11 cellular contexts compared by ENCODE assay signal in the genomic region with DNA sequence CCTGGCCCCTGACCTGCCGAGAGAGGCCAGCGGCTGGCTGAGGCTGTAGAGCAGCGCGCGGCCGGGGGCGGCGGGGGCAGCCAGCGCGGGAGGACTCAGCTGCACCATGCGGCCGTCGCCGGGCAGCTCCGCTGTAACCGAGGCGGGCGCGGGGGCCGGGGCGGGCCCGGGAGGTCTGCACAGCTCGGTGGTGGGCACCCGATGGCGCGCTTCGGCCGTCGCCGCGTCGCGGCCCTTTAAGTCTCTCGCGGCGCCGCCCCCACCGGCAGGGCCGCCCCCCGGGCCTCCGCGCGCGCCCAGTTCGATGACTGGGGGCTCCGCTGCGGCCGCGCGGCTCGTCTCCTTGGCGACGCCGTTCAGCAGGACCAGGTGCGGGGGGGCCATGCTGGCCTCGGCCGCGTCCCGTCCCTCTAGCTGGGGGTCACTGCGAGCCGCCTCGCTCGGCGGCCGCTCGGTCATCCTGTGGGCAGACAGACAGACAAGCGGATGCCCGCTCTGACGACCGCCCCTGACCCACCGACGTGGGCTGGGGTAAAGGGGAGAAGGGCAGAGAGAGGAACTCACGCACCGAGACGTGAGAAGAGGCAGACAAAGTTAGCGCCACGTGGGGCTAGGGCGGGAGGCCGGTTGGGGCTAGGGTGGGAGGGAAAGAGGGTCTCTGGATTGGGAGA. TPM values are rescaled to one million over a fixed set of nuclear protein-coding genes. Genes with fewer than 3 reads are reported as not detected.
DNase-seq lines count a peak whose midpoint lies in the region; ATAC-seq and TF ChIP-seq lines count a peak whose summit lies in the region.
"Had no signal": no experiment of that assay in that cellular context is flagged by ENCODE, and none has a peak within 500 bp of the region (broad histone marks: within the 10 kb centered on the region; RNA-seq: fewer than 3 reads in every experiment).

No MANE protein-coding gene starts in this region.

- no peaks in the 10 kb centered on the region for H3K9me3 Mint-ChIP-seq in activated naive CD8-positive, alpha-beta T cell treated with anti-CD3 and anti-CD28 coated beads, Interleukin-2, amount 10 ng/mL, durations not matched to agents 7 days and 5 days

- no peak for DNase-seq in activated CD4-positive, CD25-positive, alpha-beta regulatory T cell (lab: John Stamatoyannopoulos, UW)
- no peak for DNase-seq in activated naive CD8-positive, alpha-beta T cell treated with anti-CD3 and anti-CD28 coated beads, Interleukin-2, amount 10 ng/mL, durations not matched to agents 7 days and 5 days
- DNase-seq in left lung (peak in 1 of 2 donors; percentile 81), substantia nigra (lab: John Stamatoyannopoulos, UW) (peak in 2 of 49 donors; percentile 12 to 24), NCI-H128 (lab: John Stamatoyannopoulos, UW; ENCODE audit: unreplicated experiment) (no peak), globus pallidus (ENCODE audit: low spot score) (no peak)
- no peak for DNase-seq in stimulated activated CD8-positive, alpha-beta memory T cell treated with anti-CD3 and anti-CD28 coated beads, Interleukin-4, amount 100 ng/mL, for 48 hours
- DNase-seq: activated CD4-positive, alpha-beta T cell treated with anti-CD3 and anti-CD28 coated beads, Interleukin-2, amount 50 U/mL, for 4 hours; MG63; stimulated activated CD4-positive, alpha-beta T cell treated with anti-CD3 and anti-CD28 coated beads, Interleukin-4, amount 100 ng/mL, for 1 hour had no signal

- H3K4me3 Mint-ChIP-seq in activated naive CD8-positive, alpha-beta T cell treated with anti-CD3 and anti-CD28 coated beads, Interleukin-2, amount 10 ng/mL, durations not matched to agents 7 days and 5 days: peak overlapping the region; percentile 43

- peaks cover 7% of the 10 kb centered on the region for H3K4me1 Mint-ChIP-seq in activated naive CD8-positive, alpha-beta T cell treated with anti-CD3 and anti-CD28 coated beads, Interleukin-2, amount 10 ng/mL, durations not matched to agents 7 days and 5 days

- peak; percentile 19 to 22 for ATAC-seq in activated CD4-positive, CD25-positive, alpha-beta regulatory T cell treated with anti-CD3 and anti-CD28 coated beads, Interleukin-2, amount 50 U/mL, for 24 hours
- ATAC-seq in activated naive CD8-positive, alpha-beta T cell treated with anti-CD3 and anti-CD28 coated beads, Interleukin-2, amount 10 ng/mL, durations not matched to agents 7 days and 5 days (ENCODE audit: low read depth): no peak
- ATAC-seq in left lung: peak; percentile 34

- intact Hi-C loops in left lung (cut with DNase I): no loop called here

- POLR2A ChIA-PET in activated naive CD8-positive, alpha-beta T cell treated with anti-CD3 and anti-CD28 coated beads, Interleukin-2, amount 10 ng/mL, durations not matched to agents 7 days and 5 days (lab: Charles Lee): no interaction called here

- H3K4me1 ChIP-seq in left lung: peaks cover 0 to 29% of the 10 kb centered on the region in 2 donors

- H3K36me3 Mint-ChIP-seq in activated naive CD8-positive, alpha-beta T cell treated with anti-CD3 and anti-CD28 coated beads, Interleukin-2, amount 10 ng/mL, durations not matched to agents 7 days and 5 days: no peaks in the 10 kb centered on the region

- no peaks in the 10 kb centered on the region for H3K9me3 ChIP-seq in left lung
- H3K9me3 ChIP-seq: MG63 had no signal

- peak overlapping the region in 1 of 2 donors; percentile 25 for H3K4me3 ChIP-seq in left lung
- H3K4me3 ChIP-seq: MG63 had no signal

- no peaks in the 10 kb centered on the region for H3K36me3 ChIP-seq in left lung
- H3K36me3 ChIP-seq: MG63 had no signal

- no peak for TF ChIP-seq CTCF in left lung (IDR thresholded peaks at IDR 0.05)

- H3K27ac Mint-ChIP-seq in activated naive CD8-positive, alpha-beta T cell treated with anti-CD3 and anti-CD28 coated beads, Interleukin-2, amount 10 ng/mL, durations not matched to agents 7 days and 5 days: no peak overlapping the region

- H3K27me3 ChIP-seq in left lung: peaks cover 74 to 83% of the 10 kb centered on the region in 2 donors

- peaks cover 54% of the 10 kb centered on the region for H3K27me3 Mint-ChIP-seq in activated naive CD8-positive, alpha-beta T cell treated with anti-CD3 and anti-CD28 coated beads, Interleukin-2, amount 10 ng/mL, durations not matched to agents 7 days and 5 days

- H3K27ac ChIP-seq in left lung (peak overlapping the region in 1 of 2 donors; percentile 79), substantia nigra (ENCODE audit: low read depth, low read length, poor library complexity, severe bottlenecking) (peak overlapping the region; percentile 8)

RNA-seq across cellular contexts. Expression of a gene that starts 6.5 kb away (rescaled TPM):
- total RNA-seq in activated naive CD8-positive, alpha-beta T cell treated with anti-CD3 and anti-CD28 coated beads, Interleukin-2, amount 10 ng/mL, durations not matched to agents 7 days and 5 days: not detected
- 1 to 10 TPM; 8.4 to 9.7 TPM for total RNA-seq in left lung

RNA-seq across cellular contexts. Expression of a gene that starts 35.7 kb away (rescaled TPM):
- not detected for total RNA-seq in activated naive CD8-positive, alpha-beta T cell treated with anti-CD3 and anti-CD28 coated beads, Interleukin-2, amount 10 ng/mL, durations not matched to agents 7 days and 5 days
- total RNA-seq in left lung: 10 to 100 TPM; 44.9 to 54.0 TPM

Comparison
In these comparisons a context has a peak if more than half of its experiments do, and no peak if none do; other contexts are left out.
1. RNA of a gene that starts 6.5 kb away (total RNA-seq): 8.4 to 9.7 TPM in left lung; not detected in activated naive CD8-positive, alpha-beta T cell treated with anti-CD3 and anti-CD28 coated beads, Interleukin-2, amount 10 ng/mL, durations not matched to agents 7 days and 5 days; every median in the first group is over 4 times any median in the second.
2. RNA of a gene that starts 35.7 kb away (total RNA-seq): 44.9 to 54.0 TPM in left lung; not detected in activated naive CD8-positive, alpha-beta T cell treated with anti-CD3 and anti-CD28 coated beads, Interleukin-2, amount 10 ng/mL, durations not matched to agents 7 days and 5 days; every median in the first group is over 10 times any median in the second.